18 cellular contexts compared by ENCODE assay signal in the genomic region with DNA sequence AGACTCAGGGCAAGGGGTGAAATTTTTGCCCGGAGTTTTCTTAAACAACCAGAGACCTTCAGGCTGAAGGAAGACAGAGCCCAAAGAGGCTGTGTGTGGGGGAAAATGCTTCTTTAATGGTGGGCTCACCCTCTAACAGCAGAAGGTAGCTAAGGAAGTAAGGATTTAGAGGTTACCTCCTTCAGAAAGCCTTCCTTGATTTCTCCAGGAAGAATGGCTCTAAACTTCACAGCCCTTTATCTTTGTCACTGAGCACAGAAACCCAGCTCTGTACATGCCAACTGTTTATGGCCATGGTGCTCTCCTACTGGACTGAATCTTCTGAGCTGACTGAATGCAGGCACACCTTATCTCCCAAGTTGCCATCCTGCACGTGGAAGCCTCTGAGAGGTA.
DNase-seq lines count a peak whose midpoint lies in the region; ATAC-seq and TF ChIP-seq lines count a peak whose summit lies in the region.
"Had no signal": no experiment of that assay in that cellular context is flagged by ENCODE, and none has a peak within 500 bp of the region (broad histone marks: within the 10 kb centered on the region; RNA-seq: fewer than 3 reads in every experiment).

No MANE protein-coding gene starts in this region.

- CTCF ChIA-PET in AG04450 (lab: Charles Lee), result interaction anchor here (1.2 to 1.4 kb wide), 2 partner anchors 248 to 599 kb away, joined by 3 to 8 read pairs; no protein-coding TSS in a partner anchor

- no peaks in the 10 kb centered on the region for H3K36me3 ChIP-seq in adrenal gland (replicated peaks in 1 of 2)
- H3K36me3 ChIP-seq in esophagus squamous epithelium, result no peaks in the 10 kb centered on the region
- H3K36me3 ChIP-seq in psoas muscle (ENCODE audit: insufficient read depth in 1 of 2, low read depth in 1 of 2), result no peaks in the 10 kb centered on the region
- no peaks in the 10 kb centered on the region for H3K36me3 ChIP-seq in neural progenitor cell
- H3K36me3 ChIP-seq: pancreas had no signal

- no peak overlapping the region for H3K4me2 ChIP-seq in neural progenitor cell

- no peaks in the 10 kb centered on the region for H3F3A ChIP-seq in neural progenitor cell (ENCODE audit: low read depth)

- H3K27ac Mint-ChIP-seq in neural progenitor cell, result no peak overlapping the region
- no peak overlapping the region for H3K27ac Mint-ChIP-seq in natural killer cell treated with Interleukin-12 subunit alpha and Interleukin-12 subunit beta and Interleukin-15 and Interleukin-18, amount 100 ng/mL, for 72 hours
- H3K27ac Mint-ChIP-seq: T-cell had no signal

- TF ChIP-seq CTCF in AG04450 (IDR thresholded peaks at IDR 0.05; ENCODE audit: low read depth, low read length), result no peak
- no peak for TF ChIP-seq CTCF in adrenal gland (IDR thresholded peaks at IDR 0.05)
- TF ChIP-seq CTCF in esophagus squamous epithelium (IDR thresholded peaks at IDR 0.05), result no peak
- TF ChIP-seq CTCF in psoas muscle (IDR thresholded peaks at IDR 0.05), result no peak
- no peak for TF ChIP-seq CTCF in neural progenitor cell (IDR thresholded peaks at IDR 0.05)

- H3K9ac ChIP-seq in neural progenitor cell, result no peak overlapping the region

- POLR2A ChIA-PET in AG04450 (lab: Yijun Ruan, JAX), result interaction anchor here (0.7 to 1.1 kb wide), 9 partner anchors 18 to 434 kb away, joined by 3 to 4 read pairs (median 3); partner anchors contain the start of gene TENM4

- H3K27me3 Mint-ChIP-seq in neural progenitor cell (ENCODE audit: insufficient read depth, low read depth), result peaks cover 5% of the 10 kb centered on the region
- no peaks in the 10 kb centered on the region for H3K27me3 Mint-ChIP-seq in natural killer cell treated with Interleukin-12 subunit alpha and Interleukin-12 subunit beta and Interleukin-15 and Interleukin-18, amount 100 ng/mL, for 72 hours

- H3K27me3 ChIP-seq in AG04450 (ENCODE audit: control insufficient read depth, insufficient read depth, low read length) (no peaks in the 10 kb centered on the region), adrenal gland (no peaks in the 10 kb centered on the region), esophagus squamous epithelium (no peaks in the 10 kb centered on the region), psoas muscle (ENCODE audit: insufficient read depth in 3 of 3, low read length in 2 of 3) (no peaks in the 10 kb centered on the region), neural progenitor cell (no peaks in the 10 kb centered on the region)
- H3K27me3 ChIP-seq: pancreas had no signal

- no peaks in the 10 kb centered on the region for H4K20me1 ChIP-seq in neural progenitor cell (ENCODE audit: low read depth)

- 24 to 50% (median 32%) methylated on average over 2 of the region's 2 CpGs for WGBS in adrenal gland, 4 donors
- WGBS in esophagus squamous epithelium, 2 donors, result 13 to 23% methylated on average over 2 of the region's 2 CpGs
- 63 to 70% (median 70%) methylated on average over 2 of the region's 2 CpGs for WGBS in psoas muscle, 3 donors

- H2AFZ ChIP-seq in neural progenitor cell (replicated peaks), result no peak overlapping the region

- H3K9me3 Mint-ChIP-seq in neural progenitor cell, result no peaks in the 10 kb centered on the region
- H3K9me3 Mint-ChIP-seq in natural killer cell treated with Interleukin-12 subunit alpha and Interleukin-12 subunit beta and Interleukin-15 and Interleukin-18, amount 100 ng/mL, for 72 hours, result no peaks in the 10 kb centered on the region
- H3K9me3 Mint-ChIP-seq: T-cell had no signal

- H3K4me3 ChIP-seq in AG04450 (ENCODE audit: low read depth, low read length) (no peak overlapping the region), adrenal gland (no peak overlapping the region), esophagus squamous epithelium (no peak overlapping the region), psoas muscle (no peak overlapping the region), neural progenitor cell (no peak overlapping the region)
- H3K4me3 ChIP-seq: pancreas had no signal

- no peak overlapping the region for H3K4me3 Mint-ChIP-seq in neural progenitor cell
- no peak overlapping the region for H3K4me3 Mint-ChIP-seq in natural killer cell treated with Interleukin-12 subunit alpha and Interleukin-12 subunit beta and Interleukin-15 and Interleukin-18, amount 100 ng/mL, for 72 hours
- H3K4me3 Mint-ChIP-seq: T-cell had no signal

- no peak for TF ChIP-seq POLR2A in adrenal gland (IDR thresholded peaks at IDR 0.05)
- no peak for TF ChIP-seq POLR2A in esophagus squamous epithelium (IDR thresholded peaks at IDR 0.05)

- intact Hi-C loops in adrenal gland (cut with DNase I), result no loop called here
- intact Hi-C loops in esophagus squamous epithelium (cut with DNase I), result no loop called here
- intact Hi-C loops in psoas muscle (cut with DNase I), result no loop called here

- H3K9me3 ChIP-seq in AG04450 (ENCODE audit: control insufficient read depth, insufficient read depth, low read length) (no peaks in the 10 kb centered on the region), adrenal gland (replicated peaks in 1 of 3) (no peaks in the 10 kb centered on the region), esophagus squamous epithelium (no peaks in the 10 kb centered on the region), psoas muscle (no peaks in the 10 kb centered on the region), neural progenitor cell (ENCODE audit: low read depth) (no peaks in the 10 kb centered on the region)
- H3K9me3 ChIP-seq: pancreas had no signal

- peaks cover 33% of the 10 kb centered on the region for H3K4me1 Mint-ChIP-seq in neural progenitor cell
- no peaks in the 10 kb centered on the region for H3K4me1 Mint-ChIP-seq in natural killer cell treated with Interleukin-12 subunit alpha and Interleukin-12 subunit beta and Interleukin-15 and Interleukin-18, amount 100 ng/mL, for 72 hours (ENCODE audit: low read depth in 2 of 2)
- H3K4me1 Mint-ChIP-seq: T-cell had no signal

- ATAC-seq in psoas muscle, result no peak
- no peak for ATAC-seq in HG02981 (IDR thresholded peaks at IDR 0.05; ENCODE audit: unreplicated experiment)
- ATAC-seq in natural killer cell treated with Interleukin-12 subunit alpha and Interleukin-12 subunit beta and Interleukin-15 and Interleukin-18, amount 100 ng/mL, for 72 hours, result no peak
- no peak for ATAC-seq in HG03095 (IDR thresholded peaks at IDR 0.05; ENCODE audit: unreplicated experiment)
- ATAC-seq: T-cell had no signal

- H3K4me1 ChIP-seq in adrenal gland (replicated peaks in 1 of 2) (peaks cover 6 to 7% of the 10 kb centered on the region in 2 donors), esophagus squamous epithelium (peaks cover 17 to 43% (median 21%) of the 10 kb centered on the region in 3 donors), psoas muscle (no peaks in the 10 kb centered on the region), neural progenitor cell (peaks cover 18% of the 10 kb centered on the region)
- H3K4me1 ChIP-seq: pancreas had no signal

- H3K36me3 Mint-ChIP-seq in neural progenitor cell, result no peaks in the 10 kb centered on the region
- H3K36me3 Mint-ChIP-seq in natural killer cell treated with Interleukin-12 subunit alpha and Interleukin-12 subunit beta and Interleukin-15 and Interleukin-18, amount 100 ng/mL, for 72 hours, result no peaks in the 10 kb centered on the region
- H3K36me3 Mint-ChIP-seq: T-cell had no signal

- H3K27ac ChIP-seq in AG04450 (ENCODE audit: low read depth, low read length) (peak overlapping the region; percentile 84), adrenal gland (peak overlapping the region in 4 of 5 donors; percentile 17 to 74 (median 51)), esophagus squamous epithelium (peak overlapping the region; percentile 45 to 87 (median 83)), psoas muscle (peak overlapping the region; percentile 23), neural progenitor cell (no peak overlapping the region)
- H3K27ac ChIP-seq: C4-2B, pancreas had no signal

- DNase-seq in AG04450 (ENCODE audit: low read depth, low spot score) (no peak), adrenal gland (peak in 1 of 7 donors; percentile 24), esophagus squamous epithelium (lab: John Stamatoyannopoulos, UW) (no peak), psoas muscle (no peak), neural progenitor cell (ENCODE audit: low spot score) (no peak)
- no peak for DNase-seq in natural killer cell treated with Interleukin-12 subunit alpha and Interleukin-12 subunit beta and Interleukin-15 and Interleukin-18, amount 100 ng/mL, for 72 hours (ENCODE audit: low spot score)
- DNase-seq: activated CD4-positive, alpha-beta T cell treated with anti-CD3 and anti-CD28 coated beads for 48 hours; activated CD8-positive, alpha-beta memory T cell treated with anti-CD3 and anti-CD28 coated beads, Interleukin-2, amount 50 U/mL, for 4 hours; activated effector memory CD4-positive, alpha-beta T cell treated with anti-CD3 and anti-CD28 coated beads, Interleukin-2, amount 50 U/mL, for 16 hours; Karpas-422; NCI-H1048; NCI-H510A treated with DMSO at 0.1 percent for 48 hours; pancreas; stimulated activated CD4-positive, alpha-beta T cell treated with anti-CD3 and anti-CD28 coated beads, Interleukin-4, amount 100 ng/mL, for 24 hours; T-cell had no signal

- no peaks in the 10 kb centered on the region for H3K79me2 ChIP-seq in neural progenitor cell (ENCODE audit: low read depth)
